ENCODE assay signal across 14 cellular contexts in the genomic region with DNA sequence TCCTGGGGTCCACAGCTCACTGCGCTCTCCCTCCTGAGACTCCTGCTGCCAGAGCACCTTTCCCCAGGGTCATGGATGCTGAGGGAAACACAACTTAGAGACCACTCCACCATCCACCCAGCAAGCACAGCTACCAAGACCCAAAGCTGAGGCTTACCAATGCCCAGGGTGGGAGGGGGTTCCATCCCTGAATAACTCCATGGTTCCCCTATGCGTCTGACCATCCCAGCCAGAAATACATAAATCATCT. TPM values are rescaled to one million over a fixed set of nuclear protein-coding genes. Genes with fewer than 3 reads are reported as not detected.
DNase-seq lines count a peak whose midpoint lies in the region; ATAC-seq and TF ChIP-seq lines count a peak whose summit lies in the region.
"Had no signal": no experiment of that assay in that cellular context is flagged by ENCODE, and none has a peak within 500 bp of the region (broad histone marks: within the 10 kb centered on the region; RNA-seq: fewer than 3 reads in every experiment).

No MANE protein-coding gene starts in this region.

- H3K36me3 Mint-ChIP-seq in activated naive CD4-positive, alpha-beta T cell treated with anti-CD3 and anti-CD28 coated beads, Interleukin-2, amount 10 ng/mL, durations not matched to agents 7 days and 5 days = peaks cover 71% of the 10 kb centered on the region
- H3K36me3 Mint-ChIP-seq in activated B cell treated with CpG ODN at 0.5 μM for 24 hours (ENCODE audit: low read depth) = peaks cover 31% of the 10 kb centered on the region
- H3K36me3 Mint-ChIP-seq in endodermal cell (ENCODE audit: low read depth) = no peaks in the 10 kb centered on the region

- CTCF ChIA-PET in activated naive CD4-positive, alpha-beta T cell treated with anti-CD3 and anti-CD28 coated beads, Interleukin-2, amount 10 ng/mL, durations not matched to agents 7 days and 5 days (lab: Charles Lee) = interaction anchor here (0.9 to 6.3 kb wide), 5 partner anchors 15 to 639 kb away, joined by 3 to 32 read pairs (median 4); no protein-coding TSS in a partner anchor
- CTCF ChIA-PET in activated B cell treated with CpG ODN at 0.5 μM for 24 hours (lab: Charles Lee) = interaction anchor here (1.1 to 2.4 kb wide), 3 partner anchors 17 to 160 kb away, joined by 4 to 11 read pairs (median 4); no protein-coding TSS in a partner anchor

- H3K4me1 ChIP-seq in endodermal cell (ENCODE audit: control insufficient read depth, insufficient read depth, low read length) (peaks cover 5% of the 10 kb centered on the region), thymus (ENCODE audit: control insufficient read depth, insufficient read depth, low read length) (peaks cover 78% of the 10 kb centered on the region)

- H3K27ac Mint-ChIP-seq in activated naive CD4-positive, alpha-beta T cell treated with anti-CD3 and anti-CD28 coated beads, Interleukin-2, amount 10 ng/mL, durations not matched to agents 7 days and 5 days = peak overlapping the region; percentile 95
- H3K27ac Mint-ChIP-seq in activated B cell treated with CpG ODN at 0.5 μM for 24 hours (peak overlapping the region; percentile 90), endodermal cell (peak overlapping the region; percentile 57)

- H3K4me3 Mint-ChIP-seq in activated naive CD4-positive, alpha-beta T cell treated with anti-CD3 and anti-CD28 coated beads, Interleukin-2, amount 10 ng/mL, durations not matched to agents 7 days and 5 days = peak overlapping the region; percentile 67
- H3K4me3 Mint-ChIP-seq in activated B cell treated with CpG ODN at 0.5 μM for 24 hours (no peak overlapping the region), endodermal cell (no peak overlapping the region)

- no peaks in the 10 kb centered on the region for H3K9me3 ChIP-seq in endodermal cell (ENCODE audit: control insufficient read depth, low read length)
- no peaks in the 10 kb centered on the region for H3K9me3 ChIP-seq in thymus (ENCODE audit: control insufficient read depth)
- H3K9me3 ChIP-seq: left lung, transverse colon had no signal

- POLR2A ChIA-PET in activated B cell treated with CpG ODN at 0.5 μM for 24 hours (lab: Charles Lee) = interaction anchor here (0.6 to 13.3 kb wide), 8 partner anchors 15 to 339 kb away, joined by 3 to 243 read pairs (median 26); no protein-coding TSS in a partner anchor

- TF ChIP-seq CTCF in activated B cell treated with CpG ODN at 0.5 μM for 24 hours (IDR thresholded peaks at IDR 0.05) (no peak), endodermal cell (conservative IDR thresholded peaks at IDR 0.05) (no peak)

- no peaks in the 10 kb centered on the region for H3K27me3 ChIP-seq in endodermal cell (ENCODE audit: control insufficient read depth, insufficient read depth, low read length, poor library complexity, severe bottlenecking)
- H3K27me3 ChIP-seq in thymus (ENCODE audit: control insufficient read depth, insufficient read depth) = no peaks in the 10 kb centered on the region
- H3K27me3 ChIP-seq: left lung, transverse colon had no signal

- intact Hi-C loops in activated B cell treated with CpG ODN at 0.5 μM for 24 hours (cut with micrococcal nuclease) = no loop called here

- H3K4me3 ChIP-seq in endodermal cell (ENCODE audit: low read length) = no peak overlapping the region
- H3K4me3 ChIP-seq in thymus (ENCODE audit: low read length) = no peak overlapping the region
- H3K4me3 ChIP-seq: left lung, transverse colon had no signal

- peaks cover 8% of the 10 kb centered on the region for H3K27me3 Mint-ChIP-seq in activated naive CD4-positive, alpha-beta T cell treated with anti-CD3 and anti-CD28 coated beads, Interleukin-2, amount 10 ng/mL, durations not matched to agents 7 days and 5 days
- H3K27me3 Mint-ChIP-seq in activated B cell treated with CpG ODN at 0.5 μM for 24 hours (peaks cover 4% of the 10 kb centered on the region), endodermal cell (ENCODE audit: insufficient read depth) (no peaks in the 10 kb centered on the region)

- H3K27ac ChIP-seq in endodermal cell (ENCODE audit: low read depth, low read length) (no peak overlapping the region), thymus (ENCODE audit: low read depth) (peak overlapping the region; percentile 99)
- H3K27ac ChIP-seq: left lung had no signal

- H3K9me3 Mint-ChIP-seq in activated naive CD4-positive, alpha-beta T cell treated with anti-CD3 and anti-CD28 coated beads, Interleukin-2, amount 10 ng/mL, durations not matched to agents 7 days and 5 days = no peaks in the 10 kb centered on the region
- H3K9me3 Mint-ChIP-seq in activated B cell treated with CpG ODN at 0.5 μM for 24 hours (no peaks in the 10 kb centered on the region), endodermal cell (no peaks in the 10 kb centered on the region)

- WGBS in endodermal cell (ENCODE audit: insufficient coverage in 1 of 2, insufficient read length in 1 of 2), 2 experiments = 94% methylated on average over 2 of the region's 2 CpGs; no CpG with 5 or more reads in 1 of the 2 experiments
- WGBS in thymus = 98% methylated on average over 2 of the region's 2 CpGs

- peak; percentile 24 for DNase-seq in activated naive CD4-positive, alpha-beta T cell treated with anti-CD3 and anti-CD28 coated beads, Interleukin-2, amount 10 ng/mL, durations not matched to agents 7 days and 5 days
- no peak for DNase-seq in activated naive CD4-positive, alpha-beta T cell treated with anti-CD3 and anti-CD28 coated beads, Interleukin-2, amount 50 U/mL, for 16 hours
- DNase-seq in activated B cell treated with CpG ODN at 0.5 μM for 24 hours (no peak), endodermal cell (no peak), H4 (ENCODE audit: low spot score) (no peak), C1 segment of cervical spinal cord (lab: John Stamatoyannopoulos, UW) (no peak)
- DNase-seq: DMS 273 treated with DMSO at 0.1 percent for 48 hours, Kasumi-1, left lung, NCI-H1694, NCI-H524 treated with DMSO at 0.1 percent for 48 hours, transverse colon had no signal

- H3K36me3 ChIP-seq in endodermal cell (ENCODE audit: control insufficient read depth, insufficient read depth, low read length) (no peaks in the 10 kb centered on the region), thymus (ENCODE audit: control insufficient read depth, insufficient read depth) (peaks cover 63% of the 10 kb centered on the region)
- H3K36me3 ChIP-seq: left lung, transverse colon had no signal

- H3K4me1 Mint-ChIP-seq in activated naive CD4-positive, alpha-beta T cell treated with anti-CD3 and anti-CD28 coated beads, Interleukin-2, amount 10 ng/mL, durations not matched to agents 7 days and 5 days = peaks cover 91% of the 10 kb centered on the region
- H3K4me1 Mint-ChIP-seq in activated B cell treated with CpG ODN at 0.5 μM for 24 hours (peaks cover 91% of the 10 kb centered on the region), endodermal cell (peaks cover 20% of the 10 kb centered on the region)

- ATAC-seq in activated B cell treated with CpG ODN at 0.5 μM for 24 hours (ENCODE audit: low read depth) (no peak), GM21367 (IDR thresholded peaks at IDR 0.05; ENCODE audit: unreplicated experiment) (no peak)
- ATAC-seq: left lung had no signal

- no peak overlapping the region for H3K9ac ChIP-seq in endodermal cell (ENCODE audit: extremely low read depth, low read length, poor library complexity, severe bottlenecking)

RNA-seq across cellular contexts. Expression of gene DAD1, which starts 36.3 kb away (rescaled TPM):
- 123 and 139 TPM in 2 replicates for total RNA-seq in activated B cell treated with CpG ODN at 0.5 μM for 24 hours
- 100 to 1,000 TPM; 176 to 193 TPM for total RNA-seq in endodermal cell
- polyA plus RNA-seq in endodermal cell (2013, experiment 1 of 2) = 241 TPM
- polyA plus RNA-seq in endodermal cell (2013, experiment 2 of 2) = 234 TPM
- polyA plus RNA-seq in thymus = 237 TPM
- 585 and 634 TPM in 2 replicates for total RNA-seq in H4 (2014; rRNA removed; shearing (Covaris generic))

RNA-seq across cellular contexts. Expression of gene ABHD4, which starts 45.3 kb away (rescaled TPM):
- total RNA-seq in activated B cell treated with CpG ODN at 0.5 μM for 24 hours = 12.1 and 13.0 TPM in 2 replicates
- total RNA-seq in endodermal cell = 10 to 100 TPM; 68.3 to 77.7 TPM
- 18.7 TPM for polyA plus RNA-seq in endodermal cell (2013, experiment 1 of 2)
- polyA plus RNA-seq in endodermal cell (2013, experiment 2 of 2) = 15.9 TPM
- 9.3 TPM for polyA plus RNA-seq in thymus
- 31.9 and 34.2 TPM in 2 replicates for total RNA-seq in H4 (2014; rRNA removed; shearing (Covaris generic))
